ENCODE assay signal across 8 cellular contexts in genomic region chr14:93332032-93332852, GRCh38. TPM values are rescaled to one million over a fixed set of nuclear protein-coding genes. Genes with fewer than 3 reads are reported as not detected.
DNase-seq lines count a peak whose midpoint lies in the region; ATAC-seq and TF ChIP-seq lines count a peak whose summit lies in the region.

No MANE protein-coding gene starts in this region.

- peak overlapping the region; percentile 93 for H3K27ac Mint-ChIP-seq in activated naive CD8-positive, alpha-beta T cell treated with anti-CD3 and anti-CD28 coated beads for 36 hours

- H3K36me3 Mint-ChIP-seq in activated naive CD8-positive, alpha-beta T cell treated with anti-CD3 and anti-CD28 coated beads for 36 hours, result peaks cover 10% of the 10 kb centered on the region

- H3K79me2 ChIP-seq in parathyroid adenoma, result peaks cover 18% of the 10 kb centered on the region

- peak overlapping the region; percentile 93 for H3K4me3 ChIP-seq in parathyroid adenoma (ENCODE audit: low read depth, low read length)

- H3K9me3 Mint-ChIP-seq in activated naive CD8-positive, alpha-beta T cell treated with anti-CD3 and anti-CD28 coated beads for 36 hours, result peaks cover 3% of the 10 kb centered on the region

- H2AFZ ChIP-seq in parathyroid adenoma, result peak overlapping the region; percentile 97

- H3K27ac ChIP-seq in parathyroid adenoma, result peak overlapping the region; percentile 89

- peak overlapping the region; percentile 93 for H3K4me2 ChIP-seq in parathyroid adenoma (ENCODE audit: low read length)

- no peaks in the 10 kb centered on the region for H3K27me3 ChIP-seq in parathyroid adenoma (ENCODE audit: control insufficient read depth, insufficient read depth, low read length)

- no peaks in the 10 kb centered on the region for H3K36me3 ChIP-seq in parathyroid adenoma (ENCODE audit: control insufficient read depth, insufficient read depth, low read length)

- ATAC-seq in GM18499 (IDR thresholded peaks at IDR 0.05; ENCODE audit: insufficient read depth, unreplicated experiment) (peak; percentile 22), HG02884 (IDR thresholded peaks at IDR 0.05; ENCODE audit: unreplicated experiment) (peak; percentile 46)

- H3K9me3 ChIP-seq in parathyroid adenoma (ENCODE audit: control insufficient read depth, low read length), result no peaks in the 10 kb centered on the region

- TF ChIP-seq CTCF in parathyroid adenoma (IDR thresholded peaks at IDR 0.05), result no peak

- peak; percentile 48 for DNase-seq in AG08395 (ENCODE audit: low spot score)
- peak; percentile 21 for DNase-seq in NCI-H460 (ENCODE audit: extremely low read depth, low read depth)
- peak; percentile 53 for DNase-seq in activated naive CD8-positive, alpha-beta T cell treated with anti-CD3 and anti-CD28 coated beads for 36 hours
- peak; percentile 85 for DNase-seq in cardiac septum (ENCODE audit: low spot score)
- no peak for DNase-seq in mesenteric fat pad (ENCODE audit: low spot score)

- peak overlapping the region; percentile 14 for H3K9ac ChIP-seq in parathyroid adenoma

- H3K4me1 Mint-ChIP-seq in activated naive CD8-positive, alpha-beta T cell treated with anti-CD3 and anti-CD28 coated beads for 36 hours, result peaks cover 55% of the 10 kb centered on the region

- intact Hi-C loops in cardiac septum (cut with DNase I), result no loop called here

- peaks cover 23% of the 10 kb centered on the region for H3K4me1 ChIP-seq in parathyroid adenoma

- no peaks in the 10 kb centered on the region for H3K27me3 Mint-ChIP-seq in activated naive CD8-positive, alpha-beta T cell treated with anti-CD3 and anti-CD28 coated beads for 36 hours

- H3K4me3 Mint-ChIP-seq in activated naive CD8-positive, alpha-beta T cell treated with anti-CD3 and anti-CD28 coated beads for 36 hours, result peak overlapping the region; percentile 89

RNA-seq across cellular contexts. Expression of gene BTBD7, which starts 0.6 kb away (rescaled TPM):
- 19.8 and 21.5 TPM in 2 replicates for total RNA-seq in NCI-H460 (2014; rRNA removed; shearing (Covaris generic))
- 6.3 and 8.4 TPM in 2 replicates for polyA plus RNA-seq in NCI-H460 (2014; cell fraction: nucleus; rRNA removed)
- 10 to 100 TPM; 14.3 to 14.9 TPM for total RNA-seq in activated naive CD8-positive, alpha-beta T cell treated with anti-CD3 and anti-CD28 coated beads for 36 hours
- 27.7 TPM for total RNA-seq in cardiac septum
- total RNA-seq in mesenteric fat pad, result 29.6 TPM

RNA-seq across cellular contexts. Expression of gene COX8C, which starts 14.7 kb away (rescaled TPM):
- total RNA-seq in NCI-H460 (2014; rRNA removed; shearing (Covaris generic)), result not detected in 2 replicates
- not detected in 2 replicates for polyA plus RNA-seq in NCI-H460 (2014; cell fraction: nucleus; rRNA removed)
- not detected for total RNA-seq in activated naive CD8-positive, alpha-beta T cell treated with anti-CD3 and anti-CD28 coated beads for 36 hours
- 0.67 TPM for total RNA-seq in cardiac septum
- total RNA-seq in mesenteric fat pad, result not detected
